ENCODE assay signal across 12 cellular contexts in genomic region chr1:167276969-167277368, GRCh38. TPM values are rescaled to one million over a fixed set of nuclear protein-coding genes. Genes with fewer than 3 reads are reported as not detected.
DNase-seq lines count a peak whose midpoint lies in the region; ATAC-seq and TF ChIP-seq lines count a peak whose summit lies in the region.
"Had no signal": no experiment of that assay in that cellular context is flagged by ENCODE, and none has a peak within 500 bp of the region (broad histone marks: within the 10 kb centered on the region; RNA-seq: fewer than 3 reads in every experiment).

No MANE protein-coding gene starts in this region.

- 0 out of 2 replicates have a peak, but pooled peaks cover 3% of the 10 kb centered on the region for H4K20me1 ChIP-seq in SK-N-SH (ENCODE audit: insufficient read depth)

- H3K9me2 ChIP-seq in SK-N-SH: no peaks in the 10 kb centered on the region

- POLR2A ChIA-PET in SK-N-SH (lab: Yijun Ruan, JAX): no interaction called here
- POLR2A ChIA-PET in CD8-positive, alpha-beta memory T cell (lab: Charles Lee): no interaction called here

- H3K4me3 ChIP-seq in SK-N-SH (ENCODE audit: low read depth in 2 of 2, low read length in 1 of 2): no peak overlapping the region
- no peak overlapping the region for H3K4me3 ChIP-seq in CD8-positive, alpha-beta memory T cell (ENCODE audit: low read length)
- H3K4me3 ChIP-seq: GM23248 had no signal

- CTCF ChIA-PET in SK-N-SH (lab: Yijun Ruan, JAX): interaction anchor here (0.5 to 9.9 kb wide), 3 partner anchors 10 to 376 kb away, joined by 3 to 81 read pairs (median 3); no protein-coding TSS in a partner anchor
- CTCF ChIA-PET in CD8-positive, alpha-beta memory T cell (lab: Charles Lee): interaction anchor here (1.3 kb wide), 1 partner anchor 9 kb away, joined by 6 read pairs; no protein-coding TSS in a partner anchor

- no peak for DNase-seq in progenitor cell of endocrine pancreas (ENCODE audit: low spot score, unreplicated experiment)
- DNase-seq in anterior cingulate cortex (lab: John Stamatoyannopoulos, UW): no peak
- DNase-seq in SK-N-SH: no peak
- no peak for DNase-seq in CD8-positive, alpha-beta memory T cell
- DNase-seq: erythroblast; GM23248; naive thymus-derived CD8-positive, alpha-beta T cell; NCI-H526 had no signal

- no peaks in the 10 kb centered on the region for H3K27me3 ChIP-seq in SK-N-SH (ENCODE audit: insufficient read depth)
- H3K27me3 ChIP-seq in CD8-positive, alpha-beta memory T cell (ENCODE audit: insufficient read depth, low read length, poor library complexity, severe bottlenecking): no peaks in the 10 kb centered on the region

- no peak overlapping the region for H3K4me3 Mint-ChIP-seq in progenitor cell of endocrine pancreas (ENCODE audit: low read depth)
- H3K4me3 Mint-ChIP-seq in CD8-positive, alpha-beta memory T cell: no peak overlapping the region
- H3K4me3 Mint-ChIP-seq: brain; naive thymus-derived CD8-positive, alpha-beta T cell had no signal

- H3K36me3 Mint-ChIP-seq in progenitor cell of endocrine pancreas (ENCODE audit: insufficient read depth): no peaks in the 10 kb centered on the region
- peaks cover 0 to 1% (median 0%) of the 10 kb centered on the region in 3 donors for H3K36me3 Mint-ChIP-seq in CD8-positive, alpha-beta memory T cell

- no peaks in the 10 kb centered on the region for H3K27me3 Mint-ChIP-seq in progenitor cell of endocrine pancreas
- H3K27me3 Mint-ChIP-seq in CD8-positive, alpha-beta memory T cell: peaks cover 0 to 1% of the 10 kb centered on the region in 2 donors
- H3K27me3 Mint-ChIP-seq: brain; naive thymus-derived CD8-positive, alpha-beta T cell had no signal

- TF ChIP-seq RAD21 in SK-N-SH (IDR thresholded peaks at IDR 0.05; ENCODE audit: low read length): no peak

- H3K9me3 ChIP-seq in SK-N-SH: no peaks in the 10 kb centered on the region
- H3K9me3 ChIP-seq in CD8-positive, alpha-beta memory T cell (ENCODE audit: low read length): no peaks in the 10 kb centered on the region

- TF ChIP-seq CTCF in progenitor cell of endocrine pancreas (IDR thresholded peaks at IDR 0.05; ENCODE audit: unreplicated experiment) (no peak), SK-N-SH (IDR thresholded peaks at IDR 0.05) (no peak)

- no peak overlapping the region for H2AFZ ChIP-seq in SK-N-SH (ENCODE audit: low read depth)
- H2AFZ ChIP-seq: GM23248 had no signal

- no peak overlapping the region for H3K9ac ChIP-seq in SK-N-SH
- H3K9ac ChIP-seq: GM23248 had no signal

- H3K9me3 Mint-ChIP-seq in progenitor cell of endocrine pancreas (ENCODE audit: low read depth): peaks cover 2% of the 10 kb centered on the region
- H3K9me3 Mint-ChIP-seq in CD8-positive, alpha-beta memory T cell: no peaks in the 10 kb centered on the region
- H3K9me3 Mint-ChIP-seq: brain had no signal

- H3K79me2 ChIP-seq in SK-N-SH (ENCODE audit: insufficient read depth): peaks cover 33% of the 10 kb centered on the region; the same call in 1 of the 2 replicates

- 94% methylated on average over 3 of the region's 3 CpGs for WGBS in SK-N-SH (ENCODE audit: low lambda C conversion rate)

- H3K36me3 ChIP-seq in SK-N-SH (replicated peaks in 1 of 2; ENCODE audit: control insufficient read depth in 1 of 2, insufficient read depth in 2 of 2, low read length in 1 of 2): no peaks in the 10 kb centered on the region
- no peaks in the 10 kb centered on the region for H3K36me3 ChIP-seq in CD8-positive, alpha-beta memory T cell (ENCODE audit: insufficient read depth, low read length)

- H3K27ac Mint-ChIP-seq in progenitor cell of endocrine pancreas: peak overlapping the region; percentile 42
- H3K27ac Mint-ChIP-seq in CD8-positive, alpha-beta memory T cell: peak overlapping the region in 2 of 8 donors; percentile 18 to 66

- no peaks in the 10 kb centered on the region for H3F3A ChIP-seq in SK-N-SH (replicated peaks; ENCODE audit: insufficient read depth)

- TF ChIP-seq EP300 in SK-N-SH (IDR thresholded peaks at IDR 0.05; ENCODE audit: borderline replicate concordance in 1 of 2, low read depth in 1 of 2, low read length in 1 of 2): no peak

- H3K27ac ChIP-seq in SK-N-SH (ENCODE audit: low read depth in 2 of 2, low read length in 1 of 2): no peak overlapping the region
- H3K27ac ChIP-seq in CD8-positive, alpha-beta memory T cell (ENCODE audit: low read depth, low read length): no peak overlapping the region
- H3K27ac ChIP-seq: GM23248 had no signal

- H3K4me1 Mint-ChIP-seq in progenitor cell of endocrine pancreas (ENCODE audit: low read depth): peaks cover 5% of the 10 kb centered on the region
- H3K4me1 Mint-ChIP-seq in CD8-positive, alpha-beta memory T cell: peaks cover 17 to 47% (median 38%) of the 10 kb centered on the region in 3 donors

- peak; percentile 97 for ATAC-seq in GM19035 (IDR thresholded peaks at IDR 0.05; ENCODE audit: unreplicated experiment)
- ATAC-seq in GM21723 (IDR thresholded peaks at IDR 0.05; ENCODE audit: unreplicated experiment): peak; percentile 84
- ATAC-seq in HG03354 (IDR thresholded peaks at IDR 0.05; ENCODE audit: poor library complexity, severe bottlenecking, unreplicated experiment): peak; percentile 81
- ATAC-seq: naive thymus-derived CD8-positive, alpha-beta T cell had no signal

- H3K4me1 ChIP-seq in SK-N-SH (ENCODE audit: control insufficient read depth in 1 of 2, insufficient read depth in 2 of 2, low read depth in 1 of 2, low read length in 1 of 2): peaks cover 0 to 8% of the 10 kb centered on the region in 2 experiments; a peak in 3 of 4 replicates
- no peaks in the 10 kb centered on the region for H3K4me1 ChIP-seq in CD8-positive, alpha-beta memory T cell (ENCODE audit: insufficient read depth, low read length)

- no peak overlapping the region for H3K4me2 ChIP-seq in SK-N-SH

TF ChIP-seq in SK-N-SH, 30 proteins besides CTCF, POLR2A, EP300 and RAD21:
- TF ChIP-seq TEAD4 (IDR thresholded peaks at IDR 0.05; ENCODE audit: borderline replicate concordance, insufficient read depth) (no peak), FOXJ3 (CRISPR knock-in tag; IDR thresholded peaks at IDR 0.05) (no peak), ZBTB33 (IDR thresholded peaks at IDR 0.05; ENCODE audit: borderline replicate concordance, low read depth) (no peak), GATA2 (CRISPR knock-in tag; IDR thresholded peaks at IDR 0.05) (no peak), FOXM1 (IDR thresholded peaks at IDR 0.05; ENCODE audit: low read depth) (no peak), EZH2phosphoT487 (IDR thresholded peaks at IDR 0.05; ENCODE audit: borderline replicate concordance, low read depth) (no peak), SIN3A (IDR thresholded peaks at IDR 0.05; ENCODE audit: borderline replicate concordance, low read depth, low read length) (no peak), USF2 (IDR thresholded peaks at IDR 0.05; ENCODE audit: borderline replicate concordance, low read depth, low read length) (no peak), ELF1 (IDR thresholded peaks at IDR 0.05) (no peak), JUND (IDR thresholded peaks at IDR 0.05) (no peak), CHD2 (IDR thresholded peaks at IDR 0.05; ENCODE audit: low read length, partially characterized antibody) (no peak), NRF1 (IDR thresholded peaks at IDR 0.05; ENCODE audit: low read depth, low read length) (no peak), MXI1 (IDR thresholded peaks at IDR 0.05; ENCODE audit: low read depth, low read length) (no peak)
TF ChIP-seq in SK-N-SH: peak in this region for 0.

RNA-seq across cellular contexts. Expression of gene POU2F1, which starts 56.3 kb away (rescaled TPM):
- total RNA-seq in progenitor cell of endocrine pancreas: 36.1 and 39.2 TPM in 2 replicates
- polyA plus RNA-seq in SK-N-SH (2012; rRNA removed): 1.2 and 1.5 TPM in 2 replicates
- 0.82 and 0.96 TPM in 2 replicates for polyA plus RNA-seq in SK-N-SH (2012; cell fraction: cytosol; rRNA removed)
- 4.1 and 7.3 TPM in 2 replicates for polyA plus RNA-seq in SK-N-SH (2012; cell fraction: nucleus; rRNA removed)
- total RNA-seq in CD8-positive, alpha-beta memory T cell: 10 to 100 TPM; 12.3 to 13.5 TPM
- polyA plus RNA-seq in CD8-positive, alpha-beta memory T cell: 11.8 TPM
